35 cellular contexts compared by ENCODE assay signal in the genomic region with DNA sequence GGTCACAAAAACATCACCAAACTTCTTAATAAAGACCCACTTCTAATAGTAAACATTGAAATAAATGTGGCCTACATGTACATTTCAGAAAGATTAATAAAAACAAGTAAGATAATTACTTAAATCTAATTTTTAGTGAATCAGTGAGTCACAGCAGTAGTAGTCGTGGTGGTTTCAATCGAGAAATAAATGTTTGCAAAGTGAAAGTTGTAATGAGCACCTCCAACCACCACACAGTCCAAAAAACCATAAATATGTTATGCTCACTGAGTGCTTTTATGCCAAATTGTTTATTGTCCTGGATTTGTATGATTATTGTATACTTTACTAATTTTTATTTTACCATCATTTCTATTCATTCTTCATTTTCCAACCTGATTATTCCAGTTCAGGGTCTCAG.
"Had no signal": no experiment of that assay in that cellular context is flagged by ENCODE, and none has a peak within 500 bp of the region (broad histone marks: within the 10 kb centered on the region; RNA-seq: fewer than 3 reads in every experiment).

No MANE protein-coding gene starts in this region.

- H3K27me3 ChIP-seq: adrenal gland, body of pancreas, brain microvascular endothelial cell, breast epithelium had no signal

- DNase-seq: activated B cell treated with CpG ODN at 0.5 μM for 24 hours; activated CD4-positive, alpha-beta memory T cell treated with anti-CD3 and anti-CD28 coated beads for 36 hours; activated CD4-positive, alpha-beta T cell treated with anti-CD3 and anti-CD28 coated beads for 4 hours; activated CD4-positive, alpha-beta T cell treated with anti-CD3 and anti-CD28 coated beads, Interleukin-2, amount 10 ng/mL, durations not matched to agents 24 days and 14 days; activated CD4-positive, alpha-beta T cell treated with anti-CD3 and anti-CD28 coated beads, Interleukin-2, amount 50 U/mL, for 1 hour; activated CD4-positive, alpha-beta T cell treated with anti-CD3 and anti-CD28 coated beads, Interleukin-2, amount 50 U/mL, for 4 hours; activated CD4-positive, CD25-positive, alpha-beta regulatory T cell treated with anti-CD3 and anti-CD28 coated beads, Interleukin-2, amount 50 U/mL, for 72 hours; activated CD8-positive, alpha-beta memory T cell treated with anti-CD3 and anti-CD28 coated beads, Interleukin-2, amount 50 U/mL, for 4 hours; activated CD8-positive, alpha-beta T cell treated with anti-CD3 and anti-CD28 coated beads for 36 hours; activated effector memory CD4-positive, alpha-beta T cell treated with anti-CD3 and anti-CD28 coated beads, Interleukin-2, amount 50 U/mL, for 16 hours; activated gamma-delta T cell treated with Interleukin-2 at 50 U/mL for 16 hours; activated naive CD4-positive, alpha-beta T cell; activated naive CD4-positive, alpha-beta T cell treated with anti-CD3 and anti-CD28 coated beads for 36 hours; activated naive CD4-positive, alpha-beta T cell treated with anti-CD3 and anti-CD28 coated beads, Interleukin-2, amount 50 U/mL, for 16 hours; activated naive CD8-positive, alpha-beta T cell treated with anti-CD3 and anti-CD28 coated beads for 36 hours; activated T-cell treated with anti-CD3 and anti-CD28 coated beads for 4 hours; activated T-cell treated with anti-CD3 and anti-CD28 coated beads, Interleukin-2, amount 50 U/mL, for 1 hour; activated T-cell treated with anti-CD3 and anti-CD28 coated beads, Interleukin-2, amount 50 U/mL, for 4 hours; activated T-cell treated with anti-CD3 and anti-CD28 coated beads, Interleukin-2, amount 50 U/mL, for 72 hours; adrenal gland; amniotic stem cell; aorta; body of pancreas; brain microvascular endothelial cell; central memory CD4-positive, alpha-beta T cell; T-helper 1 cell; T-helper 2 cell; T-helper 9 cell had no signal

- H3K27ac ChIP-seq: adrenal gland, body of pancreas, brain microvascular endothelial cell, breast epithelium, VCaP had no signal

- H3K4me3 ChIP-seq: adrenal gland, body of pancreas, breast epithelium had no signal

- H3K27ac Mint-ChIP-seq: activated B cell treated with CpG ODN at 0.5 μM for 24 hours; activated CD4-positive, alpha-beta memory T cell treated with anti-CD3 and anti-CD28 coated beads for 36 hours; activated CD4-positive, alpha-beta T cell treated with anti-CD3 and anti-CD28 coated beads, Interleukin-2, amount 10 ng/mL, durations not matched to agents 24 days and 14 days; activated CD8-positive, alpha-beta T cell treated with anti-CD3 and anti-CD28 coated beads for 36 hours; activated naive CD4-positive, alpha-beta T cell treated with anti-CD3 and anti-CD28 coated beads for 36 hours; activated naive CD4-positive, alpha-beta T cell treated with anti-CD3 and anti-CD28 coated beads, Interleukin-2, amount 50 U/mL, for 72 hours; activated naive CD8-positive, alpha-beta T cell treated with anti-CD3 and anti-CD28 coated beads for 36 hours; activated T-cell treated with anti-CD3 and anti-CD28 coated beads, Interleukin-2, amount 50 U/mL, for 72 hours; activated T-helper 1 cell treated with anti-CD3 and anti-CD28 coated beads, Interleukin-12 subunit alpha, Interleukin-12 subunit beta, Interleukin-2, Interleukin-4 antibody, amounts not matched to agents 30 ng/mL and 10 ng/mL and 1 ng/mL, durations not matched to agents 14 hours and 24 hours and 36 hours; activated T-helper 17 cell treated with anti-CD3 and anti-CD28 coated beads, Interleukin-2, amount 50 U/mL, for 72 hours; T-helper 1 cell treated with Interleukin-12 subunit alpha and Interleukin-12 subunit beta and Interleukin-4 antibody, amounts not matched to agents 30 μg/mL and 1 μg/mL, for 36 hours; T-helper 2 cell treated with Interferon-gamma antibody and Interleukin-4, amounts not matched to agents 5 μg/mL and 100 μg/mL, for 36 hours had no signal

- H3K4me3 Mint-ChIP-seq: activated B cell treated with CpG ODN at 0.5 μM for 24 hours; activated CD4-positive, alpha-beta memory T cell treated with anti-CD3 and anti-CD28 coated beads for 36 hours; activated CD4-positive, alpha-beta T cell treated with anti-CD3 and anti-CD28 coated beads, Interleukin-2, amount 10 ng/mL, durations not matched to agents 24 days and 14 days; activated CD8-positive, alpha-beta T cell treated with anti-CD3 and anti-CD28 coated beads for 36 hours; activated naive CD4-positive, alpha-beta T cell treated with anti-CD3 and anti-CD28 coated beads for 36 hours; activated naive CD8-positive, alpha-beta T cell treated with anti-CD3 and anti-CD28 coated beads for 36 hours; activated T-cell treated with anti-CD3 and anti-CD28 coated beads, Interleukin-2, amount 50 U/mL, for 4 hours; activated T-cell treated with anti-CD3 and anti-CD28 coated beads, Interleukin-2, amount 50 U/mL, for 72 hours; activated T-helper 1 cell treated with anti-CD3 and anti-CD28 coated beads, Interleukin-12 subunit alpha, Interleukin-12 subunit beta, Interleukin-2, Interleukin-4 antibody, amounts not matched to agents 30 ng/mL and 10 ng/mL and 1 ng/mL, durations not matched to agents 14 hours and 24 hours and 36 hours; activated T-helper 17 cell treated with anti-CD3 and anti-CD28 coated beads, Interleukin-2, amount 50 U/mL, for 72 hours; T-helper 1 cell treated with Interleukin-12 subunit alpha and Interleukin-12 subunit beta and Interleukin-4 antibody, amounts not matched to agents 30 μg/mL and 1 μg/mL, for 36 hours; T-helper 2 cell treated with Interferon-gamma antibody and Interleukin-4, amounts not matched to agents 5 μg/mL and 100 μg/mL, for 36 hours had no signal

- H3K9me3 ChIP-seq: body of pancreas, breast epithelium had no signal

- H3K4me1 Mint-ChIP-seq: activated B cell treated with CpG ODN at 0.5 μM for 24 hours; activated CD4-positive, alpha-beta T cell treated with anti-CD3 and anti-CD28 coated beads, Interleukin-2, amount 10 ng/mL, durations not matched to agents 24 days and 14 days; activated naive CD8-positive, alpha-beta T cell treated with anti-CD3 and anti-CD28 coated beads for 36 hours; activated T-helper 17 cell treated with anti-CD3 and anti-CD28 coated beads, Interleukin-2, amount 50 U/mL, for 72 hours had no signal

- H3K9me3 Mint-ChIP-seq: activated B cell treated with CpG ODN at 0.5 μM for 24 hours; activated CD4-positive, alpha-beta memory T cell treated with anti-CD3 and anti-CD28 coated beads for 36 hours; activated CD4-positive, alpha-beta T cell treated with anti-CD3 and anti-CD28 coated beads, Interleukin-2, amount 10 ng/mL, durations not matched to agents 24 days and 14 days; activated CD8-positive, alpha-beta T cell treated with anti-CD3 and anti-CD28 coated beads for 36 hours; activated naive CD4-positive, alpha-beta T cell treated with anti-CD3 and anti-CD28 coated beads for 36 hours; activated naive CD8-positive, alpha-beta T cell treated with anti-CD3 and anti-CD28 coated beads for 36 hours; activated T-cell treated with anti-CD3 and anti-CD28 coated beads, Interleukin-2, amount 50 U/mL, for 4 hours; activated T-cell treated with anti-CD3 and anti-CD28 coated beads, Interleukin-2, amount 50 U/mL, for 72 hours; activated T-helper 1 cell treated with anti-CD3 and anti-CD28 coated beads, Interleukin-12 subunit alpha, Interleukin-12 subunit beta, Interleukin-2, Interleukin-4 antibody, amounts not matched to agents 30 ng/mL and 10 ng/mL and 1 ng/mL, durations not matched to agents 14 hours and 24 hours and 36 hours; T-helper 1 cell treated with Interleukin-12 subunit alpha and Interleukin-12 subunit beta and Interleukin-4 antibody, amounts not matched to agents 30 μg/mL and 1 μg/mL, for 36 hours; T-helper 2 cell treated with Interferon-gamma antibody and Interleukin-4, amounts not matched to agents 5 μg/mL and 100 μg/mL, for 36 hours had no signal

- ATAC-seq: activated CD8-positive, alpha-beta T cell treated with anti-CD3 and anti-CD28 coated beads for 36 hours; activated T-cell treated with anti-CD3 and anti-CD28 coated beads, Interleukin-2, amount 50 U/mL, for 4 hours; activated T-cell treated with anti-CD3 and anti-CD28 coated beads, Interleukin-2, amount 50 U/mL, for 72 hours; activated T-helper 17 cell treated with anti-CD3 and anti-CD28 coated beads, Interleukin-2, amount 50 U/mL, for 72 hours; body of pancreas had no signal

- H3K4me1 ChIP-seq: adrenal gland, breast epithelium had no signal

- H3K27me3 Mint-ChIP-seq: activated B cell treated with CpG ODN at 0.5 μM for 24 hours; activated CD4-positive, alpha-beta memory T cell treated with anti-CD3 and anti-CD28 coated beads for 36 hours; activated CD4-positive, alpha-beta T cell treated with anti-CD3 and anti-CD28 coated beads, Interleukin-2, amount 10 ng/mL, durations not matched to agents 24 days and 14 days had no signal

- H3K36me3 ChIP-seq: adrenal gland, brain microvascular endothelial cell, breast epithelium had no signal

- H3K36me3 Mint-ChIP-seq: activated CD4-positive, alpha-beta memory T cell treated with anti-CD3 and anti-CD28 coated beads for 36 hours; activated naive CD4-positive, alpha-beta T cell treated with anti-CD3 and anti-CD28 coated beads, Interleukin-2, amount 50 U/mL, for 72 hours; activated naive CD8-positive, alpha-beta T cell treated with anti-CD3 and anti-CD28 coated beads for 36 hours had no signal
